In genomic region chr16:70739389-70739788, GRCh38 we compare ENCODE assay signal across 1 cellular context.
TF ChIP-seq lines count a peak whose summit lies in the region.

No MANE protein-coding gene starts in this region.

TF ChIP-seq in WTC11, 78 proteins besides CTCF, POLR2A, EP300 and RAD21 (continued from another document):
- TF ChIP-seq PRDM15 (CRISPR knock-in tag; IDR thresholded peaks at IDR 0.05), result no peak
- no peak for TF ChIP-seq ZNF317 (CRISPR knock-in tag; IDR thresholded peaks at IDR 0.05; ENCODE audit: borderline replicate concordance, low read depth)
- no peak for TF ChIP-seq USF1 (CRISPR knock-in tag; IDR thresholded peaks at IDR 0.05)
- TF ChIP-seq ELF4 (CRISPR knock-in tag; IDR thresholded peaks at IDR 0.05; ENCODE audit: low read depth), result no peak
- TF ChIP-seq ZBTB21 (CRISPR knock-in tag; IDR thresholded peaks at IDR 0.05; ENCODE audit: borderline replicate concordance), result no peak
